ENCODE assay signal across 10 cellular contexts in genomic region chr2:9310827-9311226, GRCh38.
DNase-seq lines count a peak whose midpoint lies in the region; ATAC-seq, FAIRE-seq and TF ChIP-seq lines count a peak whose summit lies in the region.
"Had no signal": no experiment of that assay in that cellular context is flagged by ENCODE, and none has a peak within 500 bp of the region (broad histone marks: within the 10 kb centered on the region; RNA-seq: fewer than 3 reads in every experiment).

No MANE protein-coding gene starts in this region.

- H3K4me3 ChIP-seq in body of pancreas = no peak overlapping the region
- no peak overlapping the region for H3K4me3 ChIP-seq in right cardiac atrium (ENCODE audit: low read length)
- H3K4me3 ChIP-seq in skin epidermis = no peak overlapping the region

- H3K36me3 Mint-ChIP-seq in T-helper 2 cell treated with Interferon-gamma antibody and Interleukin-4, amounts not matched to agents 5 μg/mL and 100 μg/mL, for 36 hours (ENCODE audit: low read depth) = no peaks in the 10 kb centered on the region
- H3K36me3 Mint-ChIP-seq: stimulated activated memory B cell treated with anti-CD40 and anti-IgM and Interleukin-4, amounts not matched to agents 10 μg/mL and 1 μg/mL and 100 μg/mL, for 72 hours had no signal

- 58 to 72% methylated on average over 2 of the region's 2 CpGs for WGBS in body of pancreas, 2 donors
- WGBS in right cardiac atrium = 37% methylated on average over 2 of the region's 2 CpGs

- H3K9me3 Mint-ChIP-seq in T-helper 2 cell treated with Interferon-gamma antibody and Interleukin-4, amounts not matched to agents 5 μg/mL and 100 μg/mL, for 36 hours = no peaks in the 10 kb centered on the region
- H3K9me3 Mint-ChIP-seq: stimulated activated memory B cell treated with anti-CD40 and anti-IgM and Interleukin-4, amounts not matched to agents 10 μg/mL and 1 μg/mL and 100 μg/mL, for 72 hours had no signal

- TF ChIP-seq POLR2A in body of pancreas (IDR thresholded peaks at IDR 0.05) (no peak), GM12892 (IDR thresholded peaks at IDR 0.05; ENCODE audit: low read depth, low read length) (no peak)

- FAIRE-seq in GM12892 (lab: Jason Lieb, UNC) = no peak

- H3K4me1 ChIP-seq in body of pancreas = peaks cover 22% of the 10 kb centered on the region
- peaks cover 4% of the 10 kb centered on the region for H3K4me1 ChIP-seq in right cardiac atrium (ENCODE audit: control insufficient read depth, insufficient read depth, low read length)

- intact Hi-C loops in body of pancreas (cut with DNase I) = no loop called here
- intact Hi-C loops in right cardiac atrium (cut with DNase I) = no loop called here

- H3K4me3 Mint-ChIP-seq in T-helper 2 cell treated with Interferon-gamma antibody and Interleukin-4, amounts not matched to agents 5 μg/mL and 100 μg/mL, for 36 hours = no peak overlapping the region
- H3K4me3 Mint-ChIP-seq: stimulated activated memory B cell treated with anti-CD40 and anti-IgM and Interleukin-4, amounts not matched to agents 10 μg/mL and 1 μg/mL and 100 μg/mL, for 72 hours had no signal

- H3K27ac Mint-ChIP-seq in T-helper 2 cell treated with Interferon-gamma antibody and Interleukin-4, amounts not matched to agents 5 μg/mL and 100 μg/mL, for 36 hours = no peak overlapping the region
- H3K27ac Mint-ChIP-seq: stimulated activated memory B cell treated with anti-CD40 and anti-IgM and Interleukin-4, amounts not matched to agents 10 μg/mL and 1 μg/mL and 100 μg/mL, for 72 hours had no signal

- ATAC-seq in body of pancreas (peak; percentile 21), right cardiac atrium (peak; percentile 15 to 61), HG03565 (IDR thresholded peaks at IDR 0.05; ENCODE audit: unreplicated experiment) (no peak)
- ATAC-seq: stimulated activated memory B cell treated with anti-CD40 and anti-IgM and Interleukin-4, amounts not matched to agents 10 μg/mL and 1 μg/mL and 100 μg/mL, for 72 hours had no signal

- H3K27ac ChIP-seq in body of pancreas (peak overlapping the region in 2 of 4 donors; percentile 29 to 43), right cardiac atrium (ENCODE audit: low read length) (peak overlapping the region; percentile 60), skin epidermis (peak overlapping the region in 12 of 21 experiments; percentile 18 to 81 (median 62))

- TF ChIP-seq CTCF in body of pancreas (IDR thresholded peaks at IDR 0.05) = no peak

- H3K27me3 ChIP-seq in body of pancreas (no peaks in the 10 kb centered on the region), right cardiac atrium (ENCODE audit: control insufficient read depth, insufficient read depth) (no peaks in the 10 kb centered on the region)

- H3K9me3 ChIP-seq in body of pancreas = no peaks in the 10 kb centered on the region
- H3K9me3 ChIP-seq in right cardiac atrium (ENCODE audit: control insufficient read depth, low read length) = no peaks in the 10 kb centered on the region

- H3K36me3 ChIP-seq in body of pancreas (replicated peaks in 1 of 2; ENCODE audit: insufficient read depth in 1 of 2, low read depth in 2 of 2) = no peaks in the 10 kb centered on the region

- peaks cover 2% of the 10 kb centered on the region for H3K4me1 Mint-ChIP-seq in T-helper 2 cell treated with Interferon-gamma antibody and Interleukin-4, amounts not matched to agents 5 μg/mL and 100 μg/mL, for 36 hours (ENCODE audit: low read depth)
- H3K4me1 Mint-ChIP-seq: stimulated activated memory B cell treated with anti-CD40 and anti-IgM and Interleukin-4, amounts not matched to agents 10 μg/mL and 1 μg/mL and 100 μg/mL, for 72 hours had no signal

- no peaks in the 10 kb centered on the region for H3K27me3 Mint-ChIP-seq in T-helper 2 cell treated with Interferon-gamma antibody and Interleukin-4, amounts not matched to agents 5 μg/mL and 100 μg/mL, for 36 hours (ENCODE audit: low read depth)

- peak; percentile 36 for DNase-seq in HCEC 1CT
- no peak for DNase-seq in body of pancreas
- DNase-seq in right cardiac atrium = no peak
- no peak for DNase-seq in GM12892 (ENCODE audit: insufficient read length)
- no peak for DNase-seq in T-helper 2 cell treated with Interferon-gamma antibody and Interleukin-4, amounts not matched to agents 5 μg/mL and 100 μg/mL, for 36 hours (ENCODE audit: low spot score)
- no peak for DNase-seq in NCI-H510A (lab: John Stamatoyannopoulos, UW)
- DNase-seq: activated CD4-positive, alpha-beta T cell treated with anti-CD3 and anti-CD28 coated beads for 4 hours had no signal
